In the genomic region with DNA sequence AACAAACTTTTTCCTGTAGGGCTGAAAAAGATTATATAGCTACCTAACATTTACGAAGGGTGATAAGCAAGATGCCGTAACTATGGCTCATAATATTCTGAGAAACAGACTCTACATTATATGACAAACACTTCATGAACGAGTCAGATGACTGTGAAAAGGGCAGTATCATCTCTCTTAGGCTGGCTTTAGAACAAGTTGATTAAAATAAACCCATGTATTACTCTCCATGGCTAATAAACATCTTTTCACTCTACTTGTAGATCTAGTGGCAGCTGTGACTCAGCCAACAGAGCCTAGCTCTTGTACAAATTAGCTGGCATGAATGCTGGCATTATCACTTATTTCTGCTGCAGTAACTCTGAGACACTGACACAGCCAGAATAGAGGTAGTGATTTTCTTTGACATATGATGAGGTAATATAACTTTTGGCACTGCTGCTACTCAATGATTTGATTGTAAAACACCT, we compare ENCODE assay signal across 17 cellular contexts. TPM values are rescaled to one million over a fixed set of nuclear protein-coding genes. Genes with fewer than 3 reads are reported as not detected.
DNase-seq lines count a peak whose midpoint lies in the region; ATAC-seq and TF ChIP-seq lines count a peak whose summit lies in the region.
"Had no signal": no experiment of that assay in that cellular context is flagged by ENCODE, and none has a peak within 500 bp of the region (broad histone marks: within the 10 kb centered on the region; RNA-seq: fewer than 3 reads in every experiment).

No MANE protein-coding gene starts in this region.

- CTCF ChIA-PET in mammary epithelial cell (lab: Charles Lee; ENCODE audit: low non-redundant PET): no interaction called here
- CTCF ChIA-PET in MCF 10A (lab: Yijun Ruan, JAX): interaction anchor here (0.6 to 2.1 kb wide), 7 partner anchors 8 to 484 kb away, joined by 3 to 7 read pairs (median 3); a partner anchor contains a TSS
- CTCF ChIA-PET in CD4-positive, alpha-beta T cell (lab: Charles Lee): no interaction called here

- H3K27me3 Mint-ChIP-seq in MCF 10A (ENCODE audit: insufficient read depth, unreplicated experiment): no peaks in the 10 kb centered on the region
- H3K27me3 Mint-ChIP-seq in CD4-positive, alpha-beta T cell: no peaks in the 10 kb centered on the region
- H3K27me3 Mint-ChIP-seq: activated CD4-positive, alpha-beta memory T cell treated with anti-CD3 and anti-CD28 coated beads for 36 hours had no signal

- no peaks in the 10 kb centered on the region for H3K36me3 Mint-ChIP-seq in MCF 10A (ENCODE audit: insufficient read depth, unreplicated experiment)
- no peaks in the 10 kb centered on the region for H3K36me3 Mint-ChIP-seq in CD4-positive, alpha-beta T cell (ENCODE audit: low read depth)
- H3K36me3 Mint-ChIP-seq: activated CD4-positive, alpha-beta memory T cell treated with anti-CD3 and anti-CD28 coated beads for 36 hours had no signal

- H3K9me2 ChIP-seq in hepatocyte (replicated peaks; ENCODE audit: insufficient read depth): no peaks in the 10 kb centered on the region

- H4K20me1 ChIP-seq in mammary epithelial cell (ENCODE audit: insufficient read depth, low read length) (no peaks in the 10 kb centered on the region), hepatocyte (ENCODE audit: insufficient read depth, poor library complexity, severe bottlenecking) (no peaks in the 10 kb centered on the region)

- in situ Hi-C loops in mammary epithelial cell (cut with MboI; ENCODE audit: low sequenced_read_pairs in 2 of 2): no loop called here

- intact Hi-C loops in mammary epithelial cell (cut with micrococcal nuclease): no loop called here
- intact Hi-C loops in MCF 10A (cut with micrococcal nuclease): no loop called here
- intact Hi-C loops in CD4-positive, alpha-beta T cell (cut with DNase I, micrococcal nuclease): no loop called here

- H3K36me3 ChIP-seq in mammary epithelial cell (ENCODE audit: insufficient read depth, low read length) (no peaks in the 10 kb centered on the region), hepatocyte (replicated peaks; ENCODE audit: insufficient read depth, low read depth) (no peaks in the 10 kb centered on the region)
- H3K36me3 ChIP-seq: neutrophil, Peyer's patch had no signal

- no peak for TF ChIP-seq CTCF in mammary epithelial cell (conservative IDR thresholded peaks at IDR 0.05 in 1 of 2, IDR thresholded peaks at IDR 0.05 in 1 of 2; ENCODE audit: extremely low read depth in 1 of 2, insufficient read depth in 1 of 2, low read depth in 1 of 2, low read length in 2 of 2)
- no peak for TF ChIP-seq CTCF in MCF 10A (IDR thresholded peaks at IDR 0.05; ENCODE audit: unreplicated experiment)
- TF ChIP-seq CTCF in hepatocyte (IDR thresholded peaks at IDR 0.05; ENCODE audit: poor library complexity): no peak
- TF ChIP-seq CTCF in CD4-positive, alpha-beta T cell (IDR thresholded peaks at IDR 0.05): no peak

- DNase-seq in mammary epithelial cell (peak; percentile 50), MCF 10A (ENCODE audit: unreplicated experiment) (no peak), astrocyte of the hippocampus (ENCODE audit: low read depth, low spot score) (peak; percentile 11), hepatocyte (ENCODE audit: low spot score) (peak; percentile 11), superior temporal gyrus (ENCODE audit: extremely low spot score) (peak; percentile 66), SIG-M5 treated with dmso at 0.1 percent for 504 hours (lab: John Stamatoyannopoulos, UW; ENCODE audit: unreplicated experiment) (no peak)
- DNase-seq in CD4-positive, alpha-beta T cell: no peak
- DNase-seq: activated CD4-positive, alpha-beta memory T cell treated with anti-CD3 and anti-CD28 coated beads for 36 hours; activated effector memory CD4-positive, alpha-beta T cell treated with Interleukin-2 at 50 U/mL for 16 hours; endodermal cell; HFFc6; NCI-H524 treated with DMSO at 0.1 percent for 48 hours; Peyer's patch; stimulated activated CD4-positive, alpha-beta T cell treated with anti-CD3 and anti-CD28 coated beads, Interleukin-12 subunit alpha, Interleukin-12 subunit beta, amount 100 ng/mL, for 4 hours; testis had no signal

- H3K9me3 ChIP-seq in mammary epithelial cell (replicated peaks; ENCODE audit: insufficient read depth, low read length) (no peaks in the 10 kb centered on the region), hepatocyte (ENCODE audit: low read depth) (no peaks in the 10 kb centered on the region)
- H3K9me3 ChIP-seq in CD4-positive, alpha-beta T cell (ENCODE audit: control insufficient read depth, low read length): no peaks in the 10 kb centered on the region
- H3K9me3 ChIP-seq: neutrophil, Peyer's patch, testis had no signal

- WGBS in mammary epithelial cell (ENCODE audit: low coverage, missing lambda C conversion rate): 91% methylated on average over 3 of the region's 3 CpGs
- WGBS in hepatocyte (ENCODE audit: low lambda C conversion rate, missing lambda C conversion rate): 42% methylated on average over 3 of the region's 3 CpGs

- H3K4me3 ChIP-seq in mammary epithelial cell (replicated peaks in 1 of 3; ENCODE audit: insufficient read depth in 1 of 3, low read depth in 2 of 3, low read length in 3 of 3) (no peak overlapping the region), hepatocyte (no peak overlapping the region)
- H3K4me3 ChIP-seq: Peyer's patch, testis had no signal

- H3K4me2 ChIP-seq in mammary epithelial cell (ENCODE audit: insufficient read depth, low read depth, low read length) (no peak overlapping the region), hepatocyte (peak overlapping the region; percentile 48)

- ATAC-seq in CD4-positive, alpha-beta T cell (ENCODE audit: poor library complexity): no peak
- ATAC-seq in GM21825 (IDR thresholded peaks at IDR 0.05; ENCODE audit: unreplicated experiment): no peak

- H3K79me2 ChIP-seq in mammary epithelial cell (ENCODE audit: insufficient read depth, low read length): no peaks in the 10 kb centered on the region
- peaks cover 17% of the 10 kb centered on the region for H3K79me2 ChIP-seq in hepatocyte

- no peaks in the 10 kb centered on the region for H3K27me3 ChIP-seq in mammary epithelial cell (ENCODE audit: insufficient read depth, low read length)
- H3K27me3 ChIP-seq in hepatocyte: no peaks in the 10 kb centered on the region
- no peaks in the 10 kb centered on the region for H3K27me3 ChIP-seq in CD4-positive, alpha-beta T cell (ENCODE audit: control insufficient read depth, insufficient read depth, low read length)
- H3K27me3 ChIP-seq: neutrophil, Peyer's patch, testis had no signal

- POLR2A ChIA-PET in MCF 10A (lab: Yijun Ruan, JAX): interaction anchor here (0.7 to 1.0 kb wide), 2 partner anchors 47 to 48 kb away, joined by 3 to 4 read pairs; a partner anchor contains a TSS
- POLR2A ChIA-PET in CD4-positive, alpha-beta T cell (lab: Charles Lee): no interaction called here

- H3K4me1 Mint-ChIP-seq in MCF 10A (ENCODE audit: insufficient read depth, unreplicated experiment): peaks cover 17% of the 10 kb centered on the region
- H3K4me1 Mint-ChIP-seq in CD4-positive, alpha-beta T cell (ENCODE audit: low read depth): no peaks in the 10 kb centered on the region

- no peak overlapping the region for H3K9ac ChIP-seq in mammary epithelial cell (ENCODE audit: insufficient read depth, low read length)

- no peak overlapping the region for H2AFZ ChIP-seq in mammary epithelial cell (ENCODE audit: low read depth, low read length)
- H2AFZ ChIP-seq in hepatocyte: no peak overlapping the region

- BruUV-seq in mammary epithelial cell (replicated peaks; lab: Mats Ljungman, UMichigan): no TSS peak
- BruUV-seq in MCF 10A (replicated peaks; lab: Mats Ljungman, UMichigan): no TSS peak

- dilution Hi-C loops in mammary epithelial cell (cut with HindIII; ENCODE audit: low sequenced_read_pairs): no loop called here

- H3K4me1 ChIP-seq in mammary epithelial cell (ENCODE audit: insufficient read depth, low read length) (peaks cover 10% of the 10 kb centered on the region), hepatocyte (ENCODE audit: insufficient read depth) (peaks cover 5% of the 10 kb centered on the region)
- H3K4me1 ChIP-seq: Peyer's patch had no signal

- no peaks in the 10 kb centered on the region for H3K9me3 Mint-ChIP-seq in MCF 10A (ENCODE audit: unreplicated experiment)
- no peaks in the 10 kb centered on the region for H3K9me3 Mint-ChIP-seq in CD4-positive, alpha-beta T cell
- H3K9me3 Mint-ChIP-seq: activated CD4-positive, alpha-beta memory T cell treated with anti-CD3 and anti-CD28 coated beads for 36 hours; endodermal cell; HFFc6 had no signal

- H3K27ac ChIP-seq in mammary epithelial cell (ENCODE audit: insufficient read depth, low read depth, low read length) (no peak overlapping the region), hepatocyte (peak overlapping the region; percentile 7)
- no peak overlapping the region for H3K27ac ChIP-seq in CD4-positive, alpha-beta T cell (ENCODE audit: low read depth, low read length)
- H3K27ac ChIP-seq: neutrophil, testis had no signal

- H3K27ac Mint-ChIP-seq in MCF 10A (ENCODE audit: low read depth, unreplicated experiment): no peak overlapping the region
- no peak overlapping the region for H3K27ac Mint-ChIP-seq in CD4-positive, alpha-beta T cell
- H3K27ac Mint-ChIP-seq: activated CD4-positive, alpha-beta memory T cell treated with anti-CD3 and anti-CD28 coated beads for 36 hours; endodermal cell; HFFc6 had no signal

- H3K4me3 Mint-ChIP-seq in MCF 10A (ENCODE audit: unreplicated experiment): no peak overlapping the region
- no peak overlapping the region for H3K4me3 Mint-ChIP-seq in CD4-positive, alpha-beta T cell
- H3K4me3 Mint-ChIP-seq: activated CD4-positive, alpha-beta memory T cell treated with anti-CD3 and anti-CD28 coated beads for 36 hours; endodermal cell; HFFc6 had no signal

RNA-seq across cellular contexts. Expression of a gene that starts 47.1 kb away (rescaled TPM):
- total RNA-seq in mammary epithelial cell: 10 to 100 TPM in 1 of 2 donors, 1 to 10 TPM in 1; 4.8 to 10.7 TPM
- polyA plus RNA-seq in mammary epithelial cell: 1.7 TPM
- polyA minus RNA-seq in mammary epithelial cell: 12.5 TPM
- 1.7 and 2.0 TPM in 2 replicates for total RNA-seq in MCF 10A (2022)
- total RNA-seq in hepatocyte: 20.0 and 21.1 TPM in 2 replicates
- polyA plus RNA-seq in hepatocyte: 8.4 and 12.1 TPM in 2 replicates
- 1 to 10 TPM; 1.6 to 1.7 TPM for total RNA-seq in CD4-positive, alpha-beta T cell

Comparison
In these comparisons a context has a peak if more than half of its experiments do, and no peak if none do; other contexts are left out.
1. DNase-seq: peak in mammary epithelial cell (single experiment), astrocyte of the hippocampus (single experiment), hepatocyte (single experiment) and superior temporal gyrus (single experiment); none in MCF 10A (single experiment), CD4-positive, alpha-beta T cell (0 of 10) and SIG-M5 treated with dmso at 0.1 percent for 504 hours (single experiment).